In genomic region chr6:39313526-39314272, GRCh38 we compare ENCODE assay signal across 1 cellular context.
TF ChIP-seq lines count a peak whose summit lies in the region.

No MANE protein-coding gene starts in this region.

TF ChIP-seq in H1, 55 proteins besides CTCF, POLR2A, EP300 and RAD21:
- TF ChIP-seq, protein P1, sequence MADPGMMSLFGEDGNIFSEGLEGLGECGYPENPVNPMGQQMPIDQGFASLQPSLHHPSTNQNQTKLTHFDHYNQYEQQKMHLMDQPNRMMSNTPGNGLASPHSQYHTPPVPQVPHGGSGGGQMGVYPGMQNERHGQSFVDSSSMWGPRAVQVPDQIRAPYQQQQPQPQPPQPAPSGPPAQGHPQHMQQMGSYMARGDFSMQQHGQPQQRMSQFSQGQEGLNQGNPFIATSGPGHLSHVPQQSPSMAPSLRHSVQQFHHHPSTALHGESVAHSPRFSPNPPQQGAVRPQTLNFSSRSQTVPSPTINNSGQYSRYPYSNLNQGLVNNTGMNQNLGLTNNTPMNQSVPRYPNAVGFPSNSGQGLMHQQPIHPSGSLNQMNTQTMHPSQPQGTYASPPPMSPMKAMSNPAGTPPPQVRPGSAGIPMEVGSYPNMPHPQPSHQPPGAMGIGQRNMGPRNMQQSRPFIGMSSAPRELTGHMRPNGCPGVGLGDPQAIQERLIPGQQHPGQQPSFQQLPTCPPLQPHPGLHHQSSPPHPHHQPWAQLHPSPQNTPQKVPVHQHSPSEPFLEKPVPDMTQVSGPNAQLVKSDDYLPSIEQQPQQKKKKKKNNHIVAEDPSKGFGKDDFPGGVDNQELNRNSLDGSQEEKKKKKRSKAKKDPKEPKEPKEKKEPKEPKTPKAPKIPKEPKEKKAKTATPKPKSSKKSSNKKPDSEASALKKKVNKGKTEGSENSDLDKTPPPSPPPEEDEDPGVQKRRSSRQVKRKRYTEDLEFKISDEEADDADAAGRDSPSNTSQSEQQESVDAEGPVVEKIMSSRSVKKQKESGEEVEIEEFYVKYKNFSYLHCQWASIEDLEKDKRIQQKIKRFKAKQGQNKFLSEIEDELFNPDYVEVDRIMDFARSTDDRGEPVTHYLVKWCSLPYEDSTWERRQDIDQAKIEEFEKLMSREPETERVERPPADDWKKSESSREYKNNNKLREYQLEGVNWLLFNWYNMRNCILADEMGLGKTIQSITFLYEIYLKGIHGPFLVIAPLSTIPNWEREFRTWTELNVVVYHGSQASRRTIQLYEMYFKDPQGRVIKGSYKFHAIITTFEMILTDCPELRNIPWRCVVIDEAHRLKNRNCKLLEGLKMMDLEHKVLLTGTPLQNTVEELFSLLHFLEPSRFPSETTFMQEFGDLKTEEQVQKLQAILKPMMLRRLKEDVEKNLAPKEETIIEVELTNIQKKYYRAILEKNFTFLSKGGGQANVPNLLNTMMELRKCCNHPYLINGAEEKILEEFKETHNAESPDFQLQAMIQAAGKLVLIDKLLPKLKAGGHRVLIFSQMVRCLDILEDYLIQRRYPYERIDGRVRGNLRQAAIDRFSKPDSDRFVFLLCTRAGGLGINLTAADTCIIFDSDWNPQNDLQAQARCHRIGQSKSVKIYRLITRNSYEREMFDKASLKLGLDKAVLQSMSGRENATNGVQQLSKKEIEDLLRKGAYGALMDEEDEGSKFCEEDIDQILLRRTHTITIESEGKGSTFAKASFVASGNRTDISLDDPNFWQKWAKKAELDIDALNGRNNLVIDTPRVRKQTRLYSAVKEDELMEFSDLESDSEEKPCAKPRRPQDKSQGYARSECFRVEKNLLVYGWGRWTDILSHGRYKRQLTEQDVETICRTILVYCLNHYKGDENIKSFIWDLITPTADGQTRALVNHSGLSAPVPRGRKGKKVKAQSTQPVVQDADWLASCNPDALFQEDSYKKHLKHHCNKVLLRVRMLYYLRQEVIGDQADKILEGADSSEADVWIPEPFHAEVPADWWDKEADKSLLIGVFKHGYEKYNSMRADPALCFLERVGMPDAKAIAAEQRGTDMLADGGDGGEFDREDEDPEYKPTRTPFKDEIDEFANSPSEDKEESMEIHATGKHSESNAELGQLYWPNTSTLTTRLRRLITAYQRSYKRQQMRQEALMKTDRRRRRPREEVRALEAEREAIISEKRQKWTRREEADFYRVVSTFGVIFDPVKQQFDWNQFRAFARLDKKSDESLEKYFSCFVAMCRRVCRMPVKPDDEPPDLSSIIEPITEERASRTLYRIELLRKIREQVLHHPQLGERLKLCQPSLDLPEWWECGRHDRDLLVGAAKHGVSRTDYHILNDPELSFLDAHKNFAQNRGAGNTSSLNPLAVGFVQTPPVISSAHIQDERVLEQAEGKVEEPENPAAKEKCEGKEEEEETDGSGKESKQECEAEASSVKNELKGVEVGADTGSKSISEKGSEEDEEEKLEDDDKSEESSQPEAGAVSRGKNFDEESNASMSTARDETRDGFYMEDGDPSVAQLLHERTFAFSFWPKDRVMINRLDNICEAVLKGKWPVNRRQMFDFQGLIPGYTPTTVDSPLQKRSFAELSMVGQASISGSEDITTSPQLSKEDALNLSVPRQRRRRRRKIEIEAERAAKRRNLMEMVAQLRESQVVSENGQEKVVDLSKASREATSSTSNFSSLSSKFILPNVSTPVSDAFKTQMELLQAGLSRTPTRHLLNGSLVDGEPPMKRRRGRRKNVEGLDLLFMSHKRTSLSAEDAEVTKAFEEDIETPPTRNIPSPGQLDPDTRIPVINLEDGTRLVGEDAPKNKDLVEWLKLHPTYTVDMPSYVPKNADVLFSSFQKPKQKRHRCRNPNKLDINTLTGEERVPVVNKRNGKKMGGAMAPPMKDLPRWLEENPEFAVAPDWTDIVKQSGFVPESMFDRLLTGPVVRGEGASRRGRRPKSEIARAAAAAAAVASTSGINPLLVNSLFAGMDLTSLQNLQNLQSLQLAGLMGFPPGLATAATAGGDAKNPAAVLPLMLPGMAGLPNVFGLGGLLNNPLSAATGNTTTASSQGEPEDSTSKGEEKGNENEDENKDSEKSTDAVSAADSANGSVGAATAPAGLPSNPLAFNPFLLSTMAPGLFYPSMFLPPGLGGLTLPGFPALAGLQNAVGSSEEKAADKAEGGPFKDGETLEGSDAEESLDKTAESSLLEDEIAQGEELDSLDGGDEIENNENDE (IDR thresholded peaks at IDR 0.05; ENCODE audit: insufficient replicate concordance, low read length): no peak
- TF ChIP-seq POU5F1 (IDR thresholded peaks at IDR 0.05; ENCODE audit: low read depth, low read length): no peak
- TF ChIP-seq JUND (IDR thresholded peaks at IDR 0.05; ENCODE audit: low read length): no peak
- no peak for TF ChIP-seq GABPA (IDR thresholded peaks at IDR 0.05; ENCODE audit: borderline replicate concordance, insufficient read depth, low read length)
- no peak for TF ChIP-seq KDM1A (IDR thresholded peaks at IDR 0.05; ENCODE audit: borderline replicate concordance, low read length)
- TF ChIP-seq, protein P2, sequence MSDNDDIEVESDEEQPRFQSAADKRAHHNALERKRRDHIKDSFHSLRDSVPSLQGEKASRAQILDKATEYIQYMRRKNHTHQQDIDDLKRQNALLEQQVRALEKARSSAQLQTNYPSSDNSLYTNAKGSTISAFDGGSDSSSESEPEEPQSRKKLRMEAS (IDR thresholded peaks at IDR 0.05): peak; percentile 42
- TF ChIP-seq KDM4A (IDR thresholded peaks at IDR 0.05; ENCODE audit: low read depth, low read length, severe bottlenecking): peak; percentile 93
- TF ChIP-seq SP2 (IDR thresholded peaks at IDR 0.05; ENCODE audit: low read length): no peak
- TF ChIP-seq CREB1 (IDR thresholded peaks at IDR 0.05): peak; percentile 61
- no peak for TF ChIP-seq JUN (IDR thresholded peaks at IDR 0.05; ENCODE audit: low read depth, low read length)
- peak; percentile 24 for TF ChIP-seq RNF2 (IDR thresholded peaks at IDR 0.05; ENCODE audit: borderline replicate concordance, low read depth, low read length, missing control alignments, poor library complexity, severe bottlenecking)
- no peak for TF ChIP-seq SP1 (IDR thresholded peaks at IDR 0.05; ENCODE audit: low read depth, low read length)
- TF ChIP-seq, protein P3, sequence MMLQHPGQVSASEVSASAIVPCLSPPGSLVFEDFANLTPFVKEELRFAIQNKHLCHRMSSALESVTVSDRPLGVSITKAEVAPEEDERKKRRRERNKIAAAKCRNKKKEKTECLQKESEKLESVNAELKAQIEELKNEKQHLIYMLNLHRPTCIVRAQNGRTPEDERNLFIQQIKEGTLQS (IDR thresholded peaks at IDR 0.05; ENCODE audit: insufficient read depth, low read depth, low read length): no peak
- TF ChIP-seq SIRT6 (IDR thresholded peaks at IDR 0.05; ENCODE audit: low read length): no peak
- no peak for TF ChIP-seq NANOG (IDR thresholded peaks at IDR 0.05; ENCODE audit: insufficient read depth, low read depth, low read length, poor library complexity, severe bottlenecking)
- TF ChIP-seq CHD2 (IDR thresholded peaks at IDR 0.05; ENCODE audit: low read length): no peak
- TF ChIP-seq, protein P4, sequence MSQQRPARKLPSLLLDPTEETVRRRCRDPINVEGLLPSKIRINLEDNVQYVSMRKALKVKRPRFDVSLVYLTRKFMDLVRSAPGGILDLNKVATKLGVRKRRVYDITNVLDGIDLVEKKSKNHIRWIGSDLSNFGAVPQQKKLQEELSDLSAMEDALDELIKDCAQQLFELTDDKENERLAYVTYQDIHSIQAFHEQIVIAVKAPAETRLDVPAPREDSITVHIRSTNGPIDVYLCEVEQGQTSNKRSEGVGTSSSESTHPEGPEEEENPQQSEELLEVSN (IDR thresholded peaks at IDR 0.05): peak; percentile 70
- peak; percentile 46 for TF ChIP-seq PHF8 (conservative IDR thresholded peaks at IDR 0.05; ENCODE audit: low read depth, low read length)
- TF ChIP-seq TAF1 (IDR thresholded peaks at IDR 0.05; ENCODE audit: low read depth, low read length): no peak; the same call in 1 of the 2 replicates
- TF ChIP-seq SUZ12 (IDR thresholded peaks at IDR 0.05; ENCODE audit: low read length): peak; percentile 77
- TF ChIP-seq FOSL1 (IDR thresholded peaks at IDR 0.05; ENCODE audit: insufficient read depth, low read depth, low read length): no peak
- TF ChIP-seq EGR1 (IDR thresholded peaks at IDR 0.05; ENCODE audit: borderline replicate concordance, low read depth, low read length): no peak
- TF ChIP-seq SIX5 (IDR thresholded peaks at IDR 0.05; ENCODE audit: low read depth, low read length): no peak
- TF ChIP-seq HDAC6 (IDR thresholded peaks at IDR 0.05; ENCODE audit: low read depth, low read length): no peak
- TF ChIP-seq CTBP2 (IDR thresholded peaks at IDR 0.05; ENCODE audit: borderline replicate concordance, insufficient read depth, insufficient read length, low read length): no peak
- TF ChIP-seq TCF12 (IDR thresholded peaks at IDR 0.05; ENCODE audit: low read depth, low read length): no peak
- no peak for TF ChIP-seq BACH1 (IDR thresholded peaks at IDR 0.05; ENCODE audit: low read length)
- TF ChIP-seq ASH2L (IDR thresholded peaks at IDR 0.05; ENCODE audit: low read length): peak; percentile 67
- TF ChIP-seq BCL11A (IDR thresholded peaks at IDR 0.05; ENCODE audit: low read depth in 2 of 2, low read length in 2 of 2): no peak
- TF ChIP-seq HDAC2 (IDR thresholded peaks at IDR 0.05; ENCODE audit: borderline replicate concordance in 1 of 2, low read depth in 2 of 2, low read length in 2 of 2): no peak
- TF ChIP-seq GTF2F1 (IDR thresholded peaks at IDR 0.05; ENCODE audit: borderline replicate concordance, low read depth, low read length): no peak
- no peak for TF ChIP-seq TEAD4 (IDR thresholded peaks at IDR 0.05; ENCODE audit: low read depth, low read length)
- TF ChIP-seq RBBP5 (IDR thresholded peaks at IDR 0.05; ENCODE audit: borderline replicate concordance, low read depth, low read length): no peak; the same call in 1 of the 2 replicates
- TF ChIP-seq KDM5A (IDR thresholded peaks at IDR 0.05; ENCODE audit: low read length): no peak
- TF ChIP-seq SAP30 (IDR thresholded peaks at IDR 0.05; ENCODE audit: insufficient read depth, insufficient replicate concordance, low read length): no peak
- no peak for TF ChIP-seq CEBPB (IDR thresholded peaks at IDR 0.05; ENCODE audit: low read depth, low read length)
- no peak for TF ChIP-seq YY1 (IDR thresholded peaks at IDR 0.05; ENCODE audit: low read depth, low read length)
- TF ChIP-seq CHD1 (IDR thresholded peaks at IDR 0.05; ENCODE audit: low read depth, low read length): no peak
- TF ChIP-seq SIN3A (conservative IDR thresholded peaks at IDR 0.05 in 1 of 2, IDR thresholded peaks at IDR 0.05 in 1 of 2; ENCODE audit: low read depth in 1 of 2, low read length in 2 of 2): no peak
- TF ChIP-seq, protein P5, sequence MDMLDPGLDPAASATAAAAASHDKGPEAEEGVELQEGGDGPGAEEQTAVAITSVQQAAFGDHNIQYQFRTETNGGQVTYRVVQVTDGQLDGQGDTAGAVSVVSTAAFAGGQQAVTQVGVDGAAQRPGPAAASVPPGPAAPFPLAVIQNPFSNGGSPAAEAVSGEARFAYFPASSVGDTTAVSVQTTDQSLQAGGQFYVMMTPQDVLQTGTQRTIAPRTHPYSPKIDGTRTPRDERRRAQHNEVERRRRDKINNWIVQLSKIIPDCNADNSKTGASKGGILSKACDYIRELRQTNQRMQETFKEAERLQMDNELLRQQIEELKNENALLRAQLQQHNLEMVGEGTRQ (IDR thresholded peaks at IDR 0.05; ENCODE audit: low read length): no peak
- no peak for TF ChIP-seq SP4 (IDR thresholded peaks at IDR 0.05; ENCODE audit: low read length)
- no peak for TF ChIP-seq POLR2AphosphoS5 (IDR thresholded peaks at IDR 0.05; ENCODE audit: low read depth, low read length)
- TF ChIP-seq ZNF274 (IDR thresholded peaks at IDR 0.05; ENCODE audit: borderline replicate concordance, extremely low read depth, low read length): no peak
- TF ChIP-seq NRF1 (IDR thresholded peaks at IDR 0.05; ENCODE audit: low read depth, low read length): no peak
- TF ChIP-seq RFX5 (IDR thresholded peaks at IDR 0.05; ENCODE audit: borderline replicate concordance, low read depth, low read length): no peak
- TF ChIP-seq BRCA1 (IDR thresholded peaks at IDR 0.05; ENCODE audit: low read depth, low read length): no peak
- TF ChIP-seq RXRA (IDR thresholded peaks at IDR 0.05; ENCODE audit: insufficient read depth, low read depth, low read length): no peak
- no peak for TF ChIP-seq SRF (IDR thresholded peaks at IDR 0.05; ENCODE audit: low read depth, low read length)
- TF ChIP-seq EZH2 (IDR thresholded peaks at IDR 0.05; ENCODE audit: low read depth, low read length, severe bottlenecking): peak; percentile 77
- no peak for TF ChIP-seq MAFK (IDR thresholded peaks at IDR 0.05; ENCODE audit: low read depth, low read length)
- TF ChIP-seq ATF2 (IDR thresholded peaks at IDR 0.05; ENCODE audit: low read length): no peak
- TF ChIP-seq CBX8 (IDR thresholded peaks at IDR 0.05; ENCODE audit: borderline replicate concordance, low read depth, low read length): no peak
- 0 out of 2 replicates have a peak, but pooled peaks have one; percentile 7 for TF ChIP-seq TBP (IDR thresholded peaks at IDR 0.05; ENCODE audit: low read depth, low read length)
- TF ChIP-seq TAF7 (optimal IDR thresholded peaks at IDR 0.05; ENCODE audit: borderline replicate concordance, low read depth, low read length): no peak
- no peak for TF ChIP-seq CBX5 (IDR thresholded peaks at IDR 0.05; ENCODE audit: low read depth, low read length)
